In the genomic region with DNA sequence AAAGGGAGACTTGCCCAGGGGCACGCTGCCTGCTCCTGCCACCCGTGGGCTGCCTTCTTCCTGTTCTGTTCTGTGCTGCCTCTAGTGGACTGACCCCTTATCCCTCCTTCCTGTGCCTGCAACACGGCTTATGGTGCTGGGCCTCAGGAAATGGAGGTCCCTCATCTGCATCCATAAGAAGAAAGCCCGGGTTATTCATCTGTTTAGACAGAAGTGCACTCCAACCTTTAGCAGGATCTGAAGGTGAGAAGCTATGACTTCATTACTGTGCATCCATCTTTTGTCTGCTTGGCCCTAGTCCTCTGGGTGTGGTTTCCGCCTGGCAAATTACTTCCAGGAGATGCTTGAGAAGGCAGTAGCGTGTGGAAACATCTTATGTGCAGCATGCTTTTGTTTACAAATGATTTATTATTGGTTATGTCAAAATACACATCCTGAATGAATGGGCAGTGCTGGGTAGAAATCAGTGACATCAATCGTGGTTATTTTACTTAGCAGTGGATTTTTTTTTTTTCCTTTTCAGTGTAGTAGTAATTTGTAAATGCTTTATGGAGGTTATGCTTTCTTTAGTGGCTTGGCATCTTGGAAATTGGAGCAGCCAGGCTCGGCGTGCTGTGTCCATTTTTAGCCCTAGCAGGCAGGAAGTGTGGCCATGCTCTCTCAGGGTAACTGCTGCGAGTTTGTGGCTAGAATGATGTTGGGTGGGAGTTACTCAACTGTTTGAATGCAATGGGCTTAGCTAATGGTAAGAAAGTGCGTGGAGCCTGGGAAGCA, we compare ENCODE assay signal across 9 cellular contexts. TPM values are rescaled to one million over a fixed set of nuclear protein-coding genes. Genes with fewer than 3 reads are reported as not detected.
DNase-seq lines count a peak whose midpoint lies in the region; ATAC-seq and TF ChIP-seq lines count a peak whose summit lies in the region.
"Had no signal": no experiment of that assay in that cellular context is flagged by ENCODE, and none has a peak within 500 bp of the region (broad histone marks: within the 10 kb centered on the region; RNA-seq: fewer than 3 reads in every experiment).

No MANE protein-coding gene starts in this region.

- no peak overlapping the region for H3K4me3 Mint-ChIP-seq in activated CD8-positive, alpha-beta memory T cell treated with anti-CD3 and anti-CD28 coated beads, Interleukin-2, amount 10 ng/mL, durations not matched to agents 7 days and 5 days
- H3K4me3 Mint-ChIP-seq: brain had no signal

- intact Hi-C loops in sciatic nerve (cut with DNase I): loop anchor here (5.0 kb wide), 1 partner anchor 83 kb away; no protein-coding TSS in a partner anchor

- H3K27me3 Mint-ChIP-seq in activated CD8-positive, alpha-beta memory T cell treated with anti-CD3 and anti-CD28 coated beads, Interleukin-2, amount 10 ng/mL, durations not matched to agents 7 days and 5 days: no peaks in the 10 kb centered on the region

- CTCF ChIA-PET in activated CD8-positive, alpha-beta memory T cell treated with anti-CD3 and anti-CD28 coated beads, Interleukin-2, amount 10 ng/mL, durations not matched to agents 7 days and 5 days (lab: Charles Lee): interaction anchor here (1.1 to 1.2 kb wide), 2 partner anchors 9 to 13 kb away, joined by 3 to 4 read pairs; a partner anchor contains a TSS

- ATAC-seq in sciatic nerve (peak; percentile 25), HG03095 (IDR thresholded peaks at IDR 0.05; ENCODE audit: unreplicated experiment) (no peak), HG03159 (IDR thresholded peaks at IDR 0.05; ENCODE audit: unreplicated experiment) (no peak)
- ATAC-seq in activated CD8-positive, alpha-beta memory T cell treated with anti-CD3 and anti-CD28 coated beads, Interleukin-2, amount 10 ng/mL, durations not matched to agents 7 days and 5 days: no peak

- DNase-seq in NOMO-1 (lab: John Stamatoyannopoulos, UW; ENCODE audit: unreplicated experiment in 2 of 2): peak; percentile 82 to 86
- peak; percentile 63 for DNase-seq in fibroblast of gingiva (ENCODE audit: low read depth)
- DNase-seq in sciatic nerve (ENCODE audit: low spot score): no peak
- no peak for DNase-seq in activated CD4-positive, CD25-positive, alpha-beta regulatory T cell treated with anti-CD3 and anti-CD28 coated beads, Interleukin-2, amount 50 U/mL, for 72 hours
- no peak for DNase-seq in activated CD8-positive, alpha-beta memory T cell treated with anti-CD3 and anti-CD28 coated beads, Interleukin-2, amount 10 ng/mL, durations not matched to agents 7 days and 5 days

- no peaks in the 10 kb centered on the region for H3K36me3 Mint-ChIP-seq in activated CD8-positive, alpha-beta memory T cell treated with anti-CD3 and anti-CD28 coated beads, Interleukin-2, amount 10 ng/mL, durations not matched to agents 7 days and 5 days
- H3K36me3 Mint-ChIP-seq: brain had no signal

- H3K9me3 Mint-ChIP-seq in activated CD8-positive, alpha-beta memory T cell treated with anti-CD3 and anti-CD28 coated beads, Interleukin-2, amount 10 ng/mL, durations not matched to agents 7 days and 5 days (ENCODE audit: low read depth): no peaks in the 10 kb centered on the region

- H3K4me1 Mint-ChIP-seq in activated CD8-positive, alpha-beta memory T cell treated with anti-CD3 and anti-CD28 coated beads, Interleukin-2, amount 10 ng/mL, durations not matched to agents 7 days and 5 days: peaks cover 5% of the 10 kb centered on the region

- TF ChIP-seq CTCF in GM12874 (IDR thresholded peaks at IDR 0.05; ENCODE audit: insufficient read depth, low read depth, low read length): peak; percentile 13; the same call in 1 of the 2 replicates

- H3K27ac Mint-ChIP-seq in activated CD8-positive, alpha-beta memory T cell treated with anti-CD3 and anti-CD28 coated beads, Interleukin-2, amount 10 ng/mL, durations not matched to agents 7 days and 5 days: no peak overlapping the region
- H3K27ac Mint-ChIP-seq: brain had no signal

RNA-seq across cellular contexts. Expression of a gene that starts 12.7 kb away (rescaled TPM):
- 53.0 TPM for total RNA-seq in sciatic nerve
- total RNA-seq in activated CD8-positive, alpha-beta memory T cell treated with anti-CD3 and anti-CD28 coated beads, Interleukin-2, amount 10 ng/mL, durations not matched to agents 7 days and 5 days: 10 to 100 TPM; 16.5 to 27.1 TPM

RNA-seq across cellular contexts. Expression of a gene that starts 26.9 kb away (rescaled TPM):
- not detected for total RNA-seq in sciatic nerve
- total RNA-seq in activated CD8-positive, alpha-beta memory T cell treated with anti-CD3 and anti-CD28 coated beads, Interleukin-2, amount 10 ng/mL, durations not matched to agents 7 days and 5 days: not detected

Comparison
In these comparisons a context has a peak if more than half of its experiments do, and no peak if none do; other contexts are left out.
1. DNase-seq: peak in NOMO-1 (2 of 2) and fibroblast of gingiva (single experiment); none in sciatic nerve (single experiment), activated CD4-positive, CD25-positive, alpha-beta regulatory T cell treated with anti-CD3 and anti-CD28 coated beads, Interleukin-2, amount 50 U/mL, for 72 hours (single experiment) and activated CD8-positive, alpha-beta memory T cell treated with anti-CD3 and anti-CD28 coated beads, Interleukin-2, amount 10 ng/mL, durations not matched to agents 7 days and 5 days (single experiment).